ENCODE assay signal across 24 cellular contexts in the genomic region with DNA sequence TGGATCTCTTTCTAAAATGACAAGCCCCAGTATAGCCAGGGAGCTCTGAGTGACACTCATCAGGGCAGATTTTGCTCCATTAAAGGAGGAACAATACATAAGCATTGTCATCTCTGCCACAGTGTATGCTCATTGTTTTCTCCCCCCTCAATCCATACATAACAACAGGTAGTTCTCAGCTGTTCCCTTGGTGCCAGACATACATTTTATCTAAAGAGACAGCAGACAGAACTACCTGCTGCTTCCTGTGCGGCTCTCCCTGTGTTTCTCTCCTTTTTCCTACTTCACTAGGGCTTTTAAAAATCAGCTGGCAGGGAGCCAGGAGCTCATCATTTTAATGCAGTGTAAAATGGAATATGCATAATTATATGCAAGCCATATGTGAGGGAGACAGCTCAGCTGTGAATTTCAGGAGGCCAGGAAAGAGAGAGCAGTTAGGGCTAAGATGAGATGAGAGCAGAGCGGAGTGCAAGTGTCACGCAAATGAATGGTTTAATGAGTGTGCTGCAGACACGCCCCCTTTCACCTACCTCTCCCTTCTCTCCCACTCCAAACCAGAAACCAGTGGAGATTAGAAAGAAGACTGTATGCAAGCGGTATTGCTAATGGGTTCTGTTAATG.
DNase-seq lines count a peak whose midpoint lies in the region; TF ChIP-seq lines count a peak whose summit lies in the region.
"Had no signal": no experiment of that assay in that cellular context is flagged by ENCODE, and none has a peak within 500 bp of the region (broad histone marks: within the 10 kb centered on the region; RNA-seq: fewer than 3 reads in every experiment).

No MANE protein-coding gene starts in this region.

- H3K4me1 Mint-ChIP-seq in nephron: peaks cover 58% of the 10 kb centered on the region
- H3K4me1 Mint-ChIP-seq: activated CD4-positive, alpha-beta memory T cell treated with anti-CD3 and anti-CD28 coated beads, Interleukin-2, amount 10 ng/mL, durations not matched to agents 7 days and 5 days; B cell had no signal

- H3K36me3 ChIP-seq in HEK293 (ENCODE audit: control insufficient read depth in 2 of 2, insufficient read depth in 1 of 2, low read length in 2 of 2): no peaks in the 10 kb centered on the region
- no peaks in the 10 kb centered on the region for H3K36me3 ChIP-seq in suprapubic skin
- H3K36me3 ChIP-seq: heart right ventricle, vagina, WERI-Rb-1 had no signal

- no peak overlapping the region for H3K4me3 ChIP-seq in HEK293 (ENCODE audit: low read depth, low read length)
- H3K4me3 ChIP-seq in suprapubic skin: no peak overlapping the region
- H3K4me3 ChIP-seq: GM12878, heart right ventricle, vagina had no signal

- H3K27me3 Mint-ChIP-seq in nephron (ENCODE audit: low read depth): no peaks in the 10 kb centered on the region
- H3K27me3 Mint-ChIP-seq: B cell had no signal

- H3K4me1 ChIP-seq in HEK293 (ENCODE audit: control insufficient read depth, insufficient read depth, low read length) (peaks cover 9% of the 10 kb centered on the region), suprapubic skin (no peaks in the 10 kb centered on the region)
- H3K4me1 ChIP-seq: vagina had no signal

- no peak for TF ChIP-seq EP300 in suprapubic skin (IDR thresholded peaks at IDR 0.05)

- H3K27me3 ChIP-seq in suprapubic skin: no peaks in the 10 kb centered on the region
- H3K27me3 ChIP-seq: heart right ventricle, vagina had no signal

- peak overlapping the region in 1 of 3 experiments; percentile 6 for H3K4me3 Mint-ChIP-seq in nephron
- H3K4me3 Mint-ChIP-seq: activated CD4-positive, alpha-beta memory T cell treated with anti-CD3 and anti-CD28 coated beads, Interleukin-2, amount 10 ng/mL, durations not matched to agents 7 days and 5 days; activated naive CD4-positive, alpha-beta T cell treated with anti-CD3 and anti-CD28 coated beads for 36 hours; activated T-cell treated with anti-CD3 and anti-CD28 coated beads, Interleukin-2, amount 50 U/mL, for 24 hours; B cell; naive B cell had no signal

- H3K36me3 Mint-ChIP-seq in nephron (ENCODE audit: low read depth): peaks cover 18% of the 10 kb centered on the region
- H3K36me3 Mint-ChIP-seq: naive B cell had no signal

- H3K27ac ChIP-seq in HEK293 (ENCODE audit: extremely low read depth, low read depth, low read length) (no peak overlapping the region), RWPE1 (no peak overlapping the region), suprapubic skin (no peak overlapping the region)
- H3K27ac ChIP-seq: heart right ventricle, KMS-11, vagina, WERI-Rb-1 had no signal

- 80% methylated on average over 5 of the region's 5 CpGs for WGBS in suprapubic skin

- no peak for TF ChIP-seq CTCF in HEK293 (tag by site-specific recombination; IDR thresholded peaks at IDR 0.05)
- TF ChIP-seq CTCF in nephron (IDR thresholded peaks at IDR 0.05; ENCODE audit: unreplicated experiment in 3 of 3): no peak
- TF ChIP-seq CTCF in RWPE1 (conservative IDR thresholded peaks at IDR 0.05; ENCODE audit: low read depth): no peak
- TF ChIP-seq CTCF in GM10266 (IDR thresholded peaks at IDR 0.05; ENCODE audit: control insufficient read depth, insufficient read depth, low read depth, missing control alignments): no peak
- TF ChIP-seq CTCF in suprapubic skin (IDR thresholded peaks at IDR 0.05): no peak

- no peak for TF ChIP-seq POLR2A in suprapubic skin (IDR thresholded peaks at IDR 0.05)

- CTCF ChIA-PET in HEK293 (lab: Yijun Ruan, JAX) (interaction anchor here (0.6 to 1.4 kb wide), 3 partner anchors 9 to 84 kb away, joined by 3 to 6 read pairs (median 5); no protein-coding TSS in a partner anchor), RWPE1 (lab: Yijun Ruan, JAX) (interaction anchor here (0.7 kb wide), 2 partner anchors 60 to 898 kb away, joined by 3 to 6 read pairs; no protein-coding TSS in a partner anchor)

- POLR2A ChIA-PET in HEK293 (lab: Yijun Ruan, JAX): interaction anchor here (1.0 to 1.2 kb wide), 2 partner anchors 9 to 97 kb away, joined by 3 to 4 read pairs; no protein-coding TSS in a partner anchor
- POLR2A ChIA-PET in RWPE1 (lab: Yijun Ruan, JAX; ENCODE audit: low non-redundant PET): no interaction called here

- DNase-seq in NCI-H1436 treated with DMSO at 0.1 percent for 48 hours (lab: John Stamatoyannopoulos, UW) (peak; percentile 70), NCI-H524 treated with DMSO at 0.1 percent for 48 hours (lab: John Stamatoyannopoulos, UW) (peak; percentile 93), RWPE1 (ENCODE audit: low spot score) (no peak), GM10266 (ENCODE audit: extremely low spot score) (no peak), suprapubic skin (ENCODE audit: low spot score in 2 of 2) (no peak)
- DNase-seq: activated CD4-positive, alpha-beta memory T cell treated with anti-CD3 and anti-CD28 coated beads, Interleukin-2, amount 10 ng/mL, durations not matched to agents 7 days and 5 days; activated naive CD4-positive, alpha-beta T cell treated with anti-CD3 and anti-CD28 coated beads for 36 hours; activated T-cell treated with anti-CD3 and anti-CD28 coated beads, Interleukin-2, amount 50 U/mL, for 24 hours; aorta; cerebellar nuclear complex; effector memory CD4-positive, alpha-beta T cell; GDM1; heart right ventricle; islet precursor cell; naive B cell; stimulated activated CD4-positive, alpha-beta T cell treated with anti-CD3 and anti-CD28 coated beads, Interleukin-4, amount 100 ng/mL, for 1 hour; T-helper 1 cell; WERI-Rb-1 had no signal

- no peaks in the 10 kb centered on the region for H3K9me3 Mint-ChIP-seq in nephron
- H3K9me3 Mint-ChIP-seq: activated CD4-positive, alpha-beta memory T cell treated with anti-CD3 and anti-CD28 coated beads, Interleukin-2, amount 10 ng/mL, durations not matched to agents 7 days and 5 days; activated naive CD4-positive, alpha-beta T cell treated with anti-CD3 and anti-CD28 coated beads for 36 hours; activated T-cell treated with anti-CD3 and anti-CD28 coated beads, Interleukin-2, amount 50 U/mL, for 24 hours; naive B cell had no signal

- H3K9me3 ChIP-seq in HEK293 (ENCODE audit: control insufficient read depth, insufficient read depth, low read depth, low read length): no peaks in the 10 kb centered on the region
- H3K9me3 ChIP-seq in suprapubic skin: no peaks in the 10 kb centered on the region
- H3K9me3 ChIP-seq: heart right ventricle, vagina had no signal

- H3K27ac Mint-ChIP-seq in nephron: peak overlapping the region in 2 of 3 experiments; percentile 8 to 59
- H3K27ac Mint-ChIP-seq: activated CD4-positive, alpha-beta memory T cell treated with anti-CD3 and anti-CD28 coated beads, Interleukin-2, amount 10 ng/mL, durations not matched to agents 7 days and 5 days; activated naive CD4-positive, alpha-beta T cell treated with anti-CD3 and anti-CD28 coated beads for 36 hours; activated T-cell treated with anti-CD3 and anti-CD28 coated beads, Interleukin-2, amount 50 U/mL, for 24 hours; B cell had no signal

TF ChIP-seq in HEK293, 187 proteins besides CTCF, POLR2A, EP300 and RAD21 (continues in another document):
- TF ChIP-seq ZNF596 (tag by site-specific recombination; IDR thresholded peaks at IDR 0.05): peak; percentile 47; the same call in 1 of the 2 replicates
- TF ChIP-seq ZNF792 (tag by site-specific recombination; IDR thresholded peaks at IDR 0.05): no peak
- TF ChIP-seq, protein P1, sequence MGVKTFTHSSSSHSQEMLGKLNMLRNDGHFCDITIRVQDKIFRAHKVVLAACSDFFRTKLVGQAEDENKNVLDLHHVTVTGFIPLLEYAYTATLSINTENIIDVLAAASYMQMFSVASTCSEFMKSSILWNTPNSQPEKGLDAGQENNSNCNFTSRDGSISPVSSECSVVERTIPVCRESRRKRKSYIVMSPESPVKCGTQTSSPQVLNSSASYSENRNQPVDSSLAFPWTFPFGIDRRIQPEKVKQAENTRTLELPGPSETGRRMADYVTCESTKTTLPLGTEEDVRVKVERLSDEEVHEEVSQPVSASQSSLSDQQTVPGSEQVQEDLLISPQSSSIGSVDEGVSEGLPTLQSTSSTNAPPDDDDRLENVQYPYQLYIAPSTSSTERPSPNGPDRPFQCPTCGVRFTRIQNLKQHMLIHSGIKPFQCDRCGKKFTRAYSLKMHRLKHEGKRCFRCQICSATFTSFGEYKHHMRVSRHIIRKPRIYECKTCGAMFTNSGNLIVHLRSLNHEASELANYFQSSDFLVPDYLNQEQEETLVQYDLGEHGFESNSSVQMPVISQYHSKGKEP (tag by site-specific recombination; IDR thresholded peaks at IDR 0.05): no peak
- no peak for TF ChIP-seq FEZF1 (tag by site-specific recombination; IDR thresholded peaks at IDR 0.05)
- TF ChIP-seq ZBTB7A (tag by site-specific recombination; IDR thresholded peaks at IDR 0.05; ENCODE audit: low read depth): no peak
- TF ChIP-seq, protein P2, sequence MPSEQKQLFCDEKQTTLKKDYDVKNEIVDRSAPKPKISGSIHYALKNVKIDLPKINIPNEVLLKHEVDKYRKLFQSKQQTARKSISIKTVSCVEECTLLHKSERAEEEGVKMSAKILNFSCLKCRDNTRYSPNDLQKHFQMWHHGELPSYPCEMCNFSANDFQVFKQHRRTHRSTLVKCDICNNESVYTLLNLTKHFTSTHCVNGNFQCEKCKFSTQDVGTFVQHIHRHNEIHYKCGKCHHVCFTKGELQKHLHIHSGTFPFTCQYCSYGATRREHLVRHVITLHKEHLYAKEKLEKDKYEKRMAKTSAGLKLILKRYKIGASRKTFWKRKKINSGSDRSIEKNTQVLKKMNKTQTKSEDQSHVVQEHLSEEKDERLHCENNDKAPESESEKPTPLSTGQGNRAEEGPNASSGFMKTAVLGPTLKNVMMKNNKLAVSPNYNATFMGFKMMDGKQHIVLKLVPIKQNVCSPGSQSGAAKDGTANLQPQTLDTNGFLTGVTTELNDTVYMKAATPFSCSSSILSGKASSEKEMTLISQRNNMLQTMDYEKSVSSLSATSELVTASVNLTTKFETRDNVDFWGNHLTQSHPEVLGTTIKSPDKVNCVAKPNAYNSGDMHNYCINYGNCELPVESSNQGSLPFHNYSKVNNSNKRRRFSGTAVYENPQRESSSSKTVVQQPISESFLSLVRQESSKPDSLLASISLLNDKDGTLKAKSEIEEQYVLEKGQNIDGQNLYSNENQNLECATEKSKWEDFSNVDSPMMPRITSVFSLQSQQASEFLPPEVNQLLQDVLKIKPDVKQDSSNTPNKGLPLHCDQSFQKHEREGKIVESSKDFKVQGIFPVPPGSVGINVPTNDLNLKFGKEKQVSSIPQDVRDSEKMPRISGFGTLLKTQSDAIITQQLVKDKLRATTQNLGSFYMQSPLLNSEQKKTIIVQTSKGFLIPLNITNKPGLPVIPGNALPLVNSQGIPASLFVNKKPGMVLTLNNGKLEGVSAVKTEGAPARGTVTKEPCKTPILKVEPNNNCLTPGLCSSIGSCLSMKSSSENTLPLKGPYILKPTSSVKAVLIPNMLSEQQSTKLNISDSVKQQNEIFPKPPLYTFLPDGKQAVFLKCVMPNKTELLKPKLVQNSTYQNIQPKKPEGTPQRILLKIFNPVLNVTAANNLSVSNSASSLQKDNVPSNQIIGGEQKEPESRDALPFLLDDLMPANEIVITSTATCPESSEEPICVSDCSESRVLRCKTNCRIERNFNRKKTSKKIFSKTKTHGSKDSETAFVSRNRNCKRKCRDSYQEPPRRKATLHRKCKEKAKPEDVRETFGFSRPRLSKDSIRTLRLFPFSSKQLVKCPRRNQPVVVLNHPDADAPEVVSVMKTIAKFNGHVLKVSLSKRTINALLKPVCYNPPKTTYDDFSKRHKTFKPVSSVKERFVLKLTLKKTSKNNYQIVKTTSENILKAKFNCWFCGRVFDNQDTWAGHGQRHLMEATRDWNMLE (tag by site-specific recombination; conservative IDR thresholded peaks at IDR 0.05; ENCODE audit: low read depth): no peak

Comparison
In these comparisons a context has a peak if more than half of its experiments do, and no peak if none do; other contexts are left out.
1. DNase-seq: peak in NCI-H1436 treated with DMSO at 0.1 percent for 48 hours (single experiment) and NCI-H524 treated with DMSO at 0.1 percent for 48 hours (single experiment); none in RWPE1 (single experiment), GM10266 (single experiment) and suprapubic skin (0 of 2).